In genomic region chr10:98404571-98405396, GRCh38 we compare ENCODE assay signal across 9 cellular contexts. TPM values are rescaled to one million over a fixed set of nuclear protein-coding genes. Genes with fewer than 3 reads are reported as not detected.
DNase-seq lines count a peak whose midpoint lies in the region; ATAC-seq and TF ChIP-seq lines count a peak whose summit lies in the region.
"Had no signal": no experiment of that assay in that cellular context is flagged by ENCODE, and none has a peak within 500 bp of the region (broad histone marks: within the 10 kb centered on the region; RNA-seq: fewer than 3 reads in every experiment).

No MANE protein-coding gene starts in this region.

- no peaks in the 10 kb centered on the region; the same call in 1 of the 2 replicates for H3K9me3 ChIP-seq in AG04450 (ENCODE audit: control insufficient read depth, insufficient read depth, low read length)
- no peaks in the 10 kb centered on the region for H3K9me3 ChIP-seq in adrenal gland (replicated peaks in 1 of 3)
- H3K9me3 ChIP-seq: SJCRH30 had no signal

- CTCF ChIA-PET in AG04450 (lab: Charles Lee): interaction anchor here (1.0 to 2.3 kb wide), 5 partner anchors 10 to 95 kb away, joined by 3 to 8 read pairs (median 5); no protein-coding TSS in a partner anchor

- TF ChIP-seq CTCF in AG04450 (IDR thresholded peaks at IDR 0.05; ENCODE audit: low read depth, low read length) (no peak), adrenal gland (IDR thresholded peaks at IDR 0.05) (no peak)

- H3K36me3 ChIP-seq in adrenal gland (replicated peaks in 1 of 2): no peaks in the 10 kb centered on the region
- H3K36me3 ChIP-seq: SJCRH30 had no signal

- peak; percentile 73 for ATAC-seq in GM19351 (IDR thresholded peaks at IDR 0.05; ENCODE audit: unreplicated experiment)

- POLR2A ChIA-PET in AG04450 (lab: Yijun Ruan, JAX): interaction anchor here (1.0 to 1.2 kb wide), 6 partner anchors 10 to 147 kb away, joined by 3 to 5 read pairs (median 4); partner anchors contain the start of gene PYROXD2

- no peak for TF ChIP-seq POLR2A in adrenal gland (IDR thresholded peaks at IDR 0.05)

- H3K4me3 ChIP-seq in AG04450 (ENCODE audit: low read depth, low read length) (0 out of 2 replicates have a peak overlapping the region, but pooled peaks have one; percentile 10), adrenal gland (no peak overlapping the region)
- H3K4me3 ChIP-seq: SJCRH30 had no signal

- intact Hi-C loops in adrenal gland (cut with DNase I): no loop called here

- WGBS in adrenal gland, 4 donors: 69 to 82% (median 76%) methylated on average over 8 of the region's 8 CpGs

- H3K27me3 ChIP-seq in AG04450 (ENCODE audit: control insufficient read depth, insufficient read depth, low read length): no peaks in the 10 kb centered on the region
- H3K27me3 ChIP-seq in adrenal gland: no peaks in the 10 kb centered on the region
- H3K27me3 ChIP-seq: SJCRH30 had no signal

- DNase-seq in AG04450 (ENCODE audit: low read depth, low spot score): no peak
- peak; percentile 71 for DNase-seq in LoVo (ENCODE audit: low spot score)
- DNase-seq in fibroblast of peridontal ligament (ENCODE audit: extremely low read depth): peak; percentile 63
- DNase-seq in NCI-H2196 treated with DMSO at 0.1 percent for 48 hours (lab: John Stamatoyannopoulos, UW; ENCODE audit: unreplicated experiment): no peak
- no peak for DNase-seq in NCI-H526 treated with DMSO at 0.1 percent for 48 hours (lab: John Stamatoyannopoulos, UW)
- DNase-seq in putamen (ENCODE audit: low spot score): no peak
- no peak for DNase-seq in adrenal gland
- DNase-seq: SJCRH30 had no signal

- peaks cover 0 to 12% of the 10 kb centered on the region in 2 donors for H3K4me1 ChIP-seq in adrenal gland (replicated peaks in 1 of 2)
- H3K4me1 ChIP-seq: SJCRH30 had no signal

- H3K27ac ChIP-seq in AG04450 (ENCODE audit: low read depth, low read length) (peak overlapping the region; percentile 89), adrenal gland (peak overlapping the region in 1 of 5 donors; percentile 40)
- H3K27ac ChIP-seq: SJCRH30 had no signal

RNA-seq across cellular contexts. Expression of gene PYROXD2, which starts 10.2 kb away (rescaled TPM):
- 20.3 and 25.6 TPM in 2 replicates for polyA plus RNA-seq in AG04450 (2011; rRNA removed)
- polyA minus RNA-seq in AG04450 (2011; rRNA and poly(A)+ RNA removed): 18.5 and 25.2 TPM in 2 replicates
- 10 to 100 TPM; 10.8 to 42.9 (median 28.3) TPM for total RNA-seq in adrenal gland
- polyA plus RNA-seq in adrenal gland: 10 to 100 TPM in 2 of 3 donors, 1 to 10 TPM in 1; 4.6 to 70.6 (median 43.3) TPM

RNA-seq across cellular contexts. Expression of gene HPS1, which starts 42.0 kb away (rescaled TPM):
- polyA plus RNA-seq in AG04450 (2011; rRNA removed): 56.7 and 66.2 TPM in 2 replicates
- 53.0 and 58.1 TPM in 2 replicates for polyA minus RNA-seq in AG04450 (2011; rRNA and poly(A)+ RNA removed)
- 10 to 100 TPM; 48.1 to 95.6 (median 76.9) TPM for total RNA-seq in adrenal gland
- 10 to 100 TPM; 28.6 to 78.3 (median 50.8) TPM for polyA plus RNA-seq in adrenal gland

Comparison
In these comparisons a context has a peak if more than half of its experiments do, and no peak if none do; other contexts are left out.
1. DNase-seq: peak in LoVo (single experiment) and fibroblast of peridontal ligament (single experiment); none in AG04450 (single experiment), NCI-H2196 treated with DMSO at 0.1 percent for 48 hours (single experiment), NCI-H526 treated with DMSO at 0.1 percent for 48 hours (single experiment), putamen (single experiment) and adrenal gland (0 of 7).